Comparison of ENCODE assay signal across 29 cellular contexts in the genomic region with DNA sequence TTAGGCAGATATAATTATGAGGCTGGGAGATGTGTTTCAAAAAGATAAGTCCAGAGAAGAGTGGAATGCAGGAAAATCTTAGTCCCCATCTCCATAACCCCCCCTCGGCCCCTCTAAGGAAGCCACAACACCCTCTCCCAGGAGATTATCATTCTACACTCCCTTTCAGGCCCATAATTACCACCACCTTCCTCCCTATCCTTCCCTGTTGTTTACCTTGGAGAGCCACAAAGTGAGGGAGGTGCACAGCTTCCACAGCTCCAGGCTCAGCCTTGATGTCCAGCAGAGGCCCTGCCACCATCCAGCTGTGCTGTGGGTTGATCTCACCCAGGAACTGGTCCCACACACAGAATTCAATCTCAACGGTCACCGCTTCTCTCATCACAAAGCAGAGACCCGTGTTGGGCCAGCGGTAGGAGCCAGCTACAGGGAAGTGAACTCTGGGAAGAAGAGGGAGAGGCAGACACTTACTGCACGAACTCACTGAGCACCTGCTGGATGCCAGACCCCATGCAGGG.
"Had no signal": no experiment of that assay in that cellular context is flagged by ENCODE, and none has a peak within 500 bp of the region (broad histone marks: within the 10 kb centered on the region; RNA-seq: fewer than 3 reads in every experiment).

No MANE protein-coding gene starts in this region.

- H3K27ac Mint-ChIP-seq: activated T-helper 2 cell treated with anti-CD3 and anti-CD28 coated beads, Interferon-gamma antibody, Interleukin-2, Interleukin-4, amounts not matched to agents 10 μg/mL and 5 μg/mL and 100 μg/mL, durations not matched to agents 14 hours and 24 hours and 36 hours; nephron progenitor cell; T-cell; T-helper 2 cell treated with Interferon-gamma antibody and Interleukin-4, amounts not matched to agents 5 μg/mL and 100 μg/mL, for 36 hours had no signal

- H3K79me2 ChIP-seq: hepatocyte had no signal

- H3K27me3 Mint-ChIP-seq: activated CD4-positive, alpha-beta T cell treated with anti-CD3 and anti-CD28 coated beads for 36 hours; activated naive CD8-positive, alpha-beta T cell; T-cell had no signal

- H2AFZ ChIP-seq: hepatocyte had no signal

- H3K27ac ChIP-seq: cardiac muscle cell, coronary artery, gastroesophageal sphincter, hepatocyte, left ventricle myocardium inferior, pancreas, prostate gland, thoracic aorta, uterus had no signal

- H3K27me3 ChIP-seq: cardiac muscle cell, gastroesophageal sphincter, hepatocyte, pancreas, uterus had no signal

- H3K36me3 Mint-ChIP-seq: brain had no signal

- ATAC-seq: activated CD4-positive, alpha-beta T cell treated with anti-CD3 and anti-CD28 coated beads for 36 hours; activated T-cell treated with anti-CD3 and anti-CD28 coated beads, Interleukin-2, amount 50 U/mL, for 4 hours; gastroesophageal sphincter; pancreas; T-cell had no signal

- H3K4me2 ChIP-seq: hepatocyte had no signal

- DNase-seq: activated CD4-positive, alpha-beta T cell treated with anti-CD3 and anti-CD28 coated beads for 36 hours; activated CD4-positive, CD25-positive, alpha-beta regulatory T cell; activated CD8-positive, alpha-beta memory T cell treated with anti-CD3 and anti-CD28 coated beads for 24 hours; activated naive CD4-positive, alpha-beta T cell treated with Interleukin-2 at 50 U/mL for 16 hours; activated T-cell treated with anti-CD3 and anti-CD28 coated beads, Interleukin-2, amount 50 U/mL, for 4 hours; aorta; islet precursor cell; left ventricle myocardium inferior; nephron progenitor cell; nucleus accumbens; retina; stimulated activated CD4-positive, alpha-beta T cell treated with anti-CD3 and anti-CD28 coated beads, Interleukin-15, amount 100 ng/mL, for 24 hours; stimulated activated CD4-positive, alpha-beta T cell treated with anti-CD3 and anti-CD28 coated beads, Interleukin-2, amount 100 ng/mL, for 24 hours; stimulated activated naive CD4-positive, alpha-beta T cell; T-cell; uterus had no signal

- FAIRE-seq: endothelial cell of umbilical vein, pancreas had no signal

- H3K9me3 Mint-ChIP-seq: activated T-cell treated with anti-CD3 and anti-CD28 coated beads, Interleukin-2, amount 50 U/mL, for 4 hours; activated T-helper 2 cell treated with anti-CD3 and anti-CD28 coated beads, Interferon-gamma antibody, Interleukin-2, Interleukin-4, amounts not matched to agents 10 μg/mL and 5 μg/mL and 100 μg/mL, durations not matched to agents 14 hours and 24 hours and 36 hours; brain; T-cell; T-helper 2 cell treated with Interferon-gamma antibody and Interleukin-4, amounts not matched to agents 5 μg/mL and 100 μg/mL, for 36 hours had no signal

- H3K4me3 Mint-ChIP-seq: activated CD4-positive, alpha-beta T cell treated with anti-CD3 and anti-CD28 coated beads for 36 hours; activated naive CD8-positive, alpha-beta T cell; activated T-cell treated with anti-CD3 and anti-CD28 coated beads, Interleukin-2, amount 50 U/mL, for 4 hours; brain; nephron progenitor cell; T-cell; T-helper 2 cell treated with Interferon-gamma antibody and Interleukin-4, amounts not matched to agents 5 μg/mL and 100 μg/mL, for 36 hours had no signal

- H3K4me3 ChIP-seq: cardiac muscle cell, coronary artery, gastroesophageal sphincter, hepatocyte, left ventricle myocardium inferior, lung, pancreas, prostate gland, thoracic aorta, uterus had no signal

- H3K36me3 ChIP-seq: cardiac muscle cell, pancreas, prostate gland, uterus had no signal

- H3K9me3 ChIP-seq: gastroesophageal sphincter, left ventricle myocardium inferior, pancreas, prostate gland, thoracic aorta, uterus had no signal

- H3K4me1 ChIP-seq: pancreas, prostate gland, uterus had no signal

- H3K4me1 Mint-ChIP-seq: T-cell had no signal
